15 cellular contexts compared by ENCODE assay signal in genomic region chr20:57884956-57885355, GRCh38.
DNase-seq lines count a peak whose midpoint lies in the region; ATAC-seq and TF ChIP-seq lines count a peak whose summit lies in the region.
"Had no signal": no experiment of that assay in that cellular context is flagged by ENCODE, and none has a peak within 500 bp of the region (broad histone marks: within the 10 kb centered on the region; RNA-seq: fewer than 3 reads in every experiment).

No MANE protein-coding gene starts in this region.

- H3K27me3 Mint-ChIP-seq in stimulated activated memory B cell treated with anti-CD40 and anti-IgM and Interleukin-4, amounts not matched to agents 10 μg/mL and 1 μg/mL and 100 μg/mL, for 72 hours = peaks cover 16% of the 10 kb centered on the region
- H3K27me3 Mint-ChIP-seq in activated CD8-positive, alpha-beta memory T cell treated with anti-CD3 and anti-CD28 coated beads, Interleukin-2, amount 10 ng/mL, durations not matched to agents 7 days and 5 days = peaks cover 30% of the 10 kb centered on the region

- no peaks in the 10 kb centered on the region for H3K27me3 ChIP-seq in RWPE2 (ENCODE audit: insufficient read depth, poor library complexity, severe bottlenecking)
- H3K27me3 ChIP-seq: BLaER1 treated with 17β-estradiol and CSF1 and Interleukin-3, amounts not matched to agents 10 nM and 100 nM had no signal

- peaks cover 3% of the 10 kb centered on the region for H3K9me3 ChIP-seq in RWPE2 (ENCODE audit: severe bottlenecking)

- ATAC-seq in RWPE2 (ENCODE audit: low read depth) = no peak
- peak; percentile 27 for ATAC-seq in stimulated activated memory B cell treated with anti-CD40 and anti-IgM and Interleukin-4, amounts not matched to agents 10 μg/mL and 1 μg/mL and 100 μg/mL, for 72 hours
- ATAC-seq in activated CD8-positive, alpha-beta memory T cell treated with anti-CD3 and anti-CD28 coated beads, Interleukin-2, amount 10 ng/mL, durations not matched to agents 7 days and 5 days = no peak

- no peaks in the 10 kb centered on the region for H3K36me3 Mint-ChIP-seq in stimulated activated memory B cell treated with anti-CD40 and anti-IgM and Interleukin-4, amounts not matched to agents 10 μg/mL and 1 μg/mL and 100 μg/mL, for 72 hours
- H3K36me3 Mint-ChIP-seq in activated CD8-positive, alpha-beta memory T cell treated with anti-CD3 and anti-CD28 coated beads, Interleukin-2, amount 10 ng/mL, durations not matched to agents 7 days and 5 days = no peaks in the 10 kb centered on the region
- H3K36me3 Mint-ChIP-seq: CD4-positive, CD25-positive, alpha-beta regulatory T cell had no signal

- H3K36me3 ChIP-seq in RWPE2 (ENCODE audit: low read depth) = no peaks in the 10 kb centered on the region
- H3K36me3 ChIP-seq: BLaER1 treated with 17β-estradiol and CSF1 and Interleukin-3, amounts not matched to agents 10 nM and 100 nM had no signal

- no peak overlapping the region for H3K4me3 ChIP-seq in RWPE2 (ENCODE audit: severe bottlenecking)
- H3K4me3 ChIP-seq: BLaER1 treated with 17β-estradiol and CSF1 and Interleukin-3, amounts not matched to agents 10 nM and 100 nM had no signal

- peaks cover 6% of the 10 kb centered on the region for H3K9me3 Mint-ChIP-seq in stimulated activated memory B cell treated with anti-CD40 and anti-IgM and Interleukin-4, amounts not matched to agents 10 μg/mL and 1 μg/mL and 100 μg/mL, for 72 hours
- peaks cover 2% of the 10 kb centered on the region for H3K9me3 Mint-ChIP-seq in activated CD8-positive, alpha-beta memory T cell treated with anti-CD3 and anti-CD28 coated beads, Interleukin-2, amount 10 ng/mL, durations not matched to agents 7 days and 5 days (ENCODE audit: low read depth)

- CTCF ChIA-PET in activated CD8-positive, alpha-beta memory T cell treated with anti-CD3 and anti-CD28 coated beads, Interleukin-2, amount 10 ng/mL, durations not matched to agents 7 days and 5 days (lab: Charles Lee) = no interaction called here

- H3K27ac ChIP-seq in RWPE2 (ENCODE audit: poor library complexity, severe bottlenecking) = no peak overlapping the region
- H3K27ac ChIP-seq: 22Rv1; BLaER1 treated with 17β-estradiol and CSF1 and Interleukin-3, amounts not matched to agents 10 nM and 100 nM had no signal

- H3K4me1 Mint-ChIP-seq in stimulated activated memory B cell treated with anti-CD40 and anti-IgM and Interleukin-4, amounts not matched to agents 10 μg/mL and 1 μg/mL and 100 μg/mL, for 72 hours = no peaks in the 10 kb centered on the region
- H3K4me1 Mint-ChIP-seq in activated CD8-positive, alpha-beta memory T cell treated with anti-CD3 and anti-CD28 coated beads, Interleukin-2, amount 10 ng/mL, durations not matched to agents 7 days and 5 days = no peaks in the 10 kb centered on the region
- H3K4me1 Mint-ChIP-seq: CD4-positive, CD25-positive, alpha-beta regulatory T cell had no signal

- no peak overlapping the region for H3K4me3 Mint-ChIP-seq in stimulated activated memory B cell treated with anti-CD40 and anti-IgM and Interleukin-4, amounts not matched to agents 10 μg/mL and 1 μg/mL and 100 μg/mL, for 72 hours
- H3K4me3 Mint-ChIP-seq in activated CD8-positive, alpha-beta memory T cell treated with anti-CD3 and anti-CD28 coated beads, Interleukin-2, amount 10 ng/mL, durations not matched to agents 7 days and 5 days = no peak overlapping the region
- H3K4me3 Mint-ChIP-seq: CD4-positive, CD25-positive, alpha-beta regulatory T cell; HFFc6 had no signal

- peak; percentile 1 for DNase-seq in activated CD4-positive, CD25-positive, alpha-beta regulatory T cell treated with anti-CD3 and anti-CD28 coated beads, Interleukin-2, amount 50 U/mL, for 72 hours
- no peak for DNase-seq in activated CD4-positive, CD25-positive, alpha-beta regulatory T cell (lab: John Stamatoyannopoulos, UW)
- DNase-seq in RWPE2 (ENCODE audit: low spot score) (peak; percentile 60), mesenteric fat pad (ENCODE audit: low spot score) (peak; percentile 57), pons (ENCODE audit: low spot score) (no peak), AML-193 (lab: John Stamatoyannopoulos, UW) (no peak)
- DNase-seq in activated CD8-positive, alpha-beta memory T cell treated with anti-CD3 and anti-CD28 coated beads, Interleukin-2, amount 10 ng/mL, durations not matched to agents 7 days and 5 days = no peak
- DNase-seq: CD4-positive, CD25-positive, alpha-beta regulatory T cell; DMS53; GF-D8; HCEC 1CT; HFFc6 had no signal

- no peak overlapping the region for H3K27ac Mint-ChIP-seq in stimulated activated memory B cell treated with anti-CD40 and anti-IgM and Interleukin-4, amounts not matched to agents 10 μg/mL and 1 μg/mL and 100 μg/mL, for 72 hours
- H3K27ac Mint-ChIP-seq in activated CD8-positive, alpha-beta memory T cell treated with anti-CD3 and anti-CD28 coated beads, Interleukin-2, amount 10 ng/mL, durations not matched to agents 7 days and 5 days = no peak overlapping the region
- H3K27ac Mint-ChIP-seq: CD4-positive, CD25-positive, alpha-beta regulatory T cell; HFFc6 had no signal

- H3K4me1 ChIP-seq in RWPE2 (ENCODE audit: insufficient read depth, poor library complexity, severe bottlenecking) = no peaks in the 10 kb centered on the region
- H3K4me1 ChIP-seq: BLaER1 treated with 17β-estradiol and CSF1 and Interleukin-3, amounts not matched to agents 10 nM and 100 nM had no signal

- no peak for TF ChIP-seq CTCF in RWPE2 (IDR thresholded peaks at IDR 0.05; ENCODE audit: poor library complexity, severe bottlenecking)

Comparison
In these comparisons a context has a peak if more than half of its experiments do, and no peak if none do; other contexts are left out.
1. DNase-seq: peak in activated CD4-positive, CD25-positive, alpha-beta regulatory T cell treated with anti-CD3 and anti-CD28 coated beads, Interleukin-2, amount 50 U/mL, for 72 hours (single experiment), RWPE2 (single experiment) and mesenteric fat pad (single experiment); none in activated CD4-positive, CD25-positive, alpha-beta regulatory T cell (0 of 4), pons (single experiment), AML-193 (0 of 2) and activated CD8-positive, alpha-beta memory T cell treated with anti-CD3 and anti-CD28 coated beads, Interleukin-2, amount 10 ng/mL, durations not matched to agents 7 days and 5 days (single experiment).